ENCODE assay signal across 17 cellular contexts in genomic region chr6:78231002-78231401, GRCh38.
A peak's percentile ranks its signal among the peaks of the same experiment; 100 is the strongest.
DNase-seq lines count a peak whose midpoint lies in the region; ATAC-seq and TF ChIP-seq lines count a peak whose summit lies in the region.
"Had no signal": no experiment of that assay in that cellular context is flagged by ENCODE, and none has a peak within 500 bp of the region (broad histone marks: within the 10 kb centered on the region; RNA-seq: fewer than 3 reads in every experiment).

No MANE protein-coding gene starts in this region.

- 0 out of 2 replicates have a peak overlapping the region, but pooled peaks have one; percentile 2 for H3K4me2 ChIP-seq in BLaER1
- H3K4me2 ChIP-seq in HCT116 (ENCODE audit: low read length), result peak overlapping the region; percentile 35; the same call in 1 of the 2 replicates
- H3K4me2 ChIP-seq in mammary epithelial cell (ENCODE audit: insufficient read depth, low read depth, low read length), result no peak overlapping the region
- H3K4me2 ChIP-seq: GM23338 had no signal

- no peaks in the 10 kb centered on the region for H3K27me3 Mint-ChIP-seq in osteocyte (ENCODE audit: unreplicated experiment)
- H3K27me3 Mint-ChIP-seq: CD4-positive, CD25-positive, alpha-beta regulatory T cell had no signal

- H3K9me2 ChIP-seq in HCT116 (ENCODE audit: insufficient read depth), result no peaks in the 10 kb centered on the region

- H4K20me1 ChIP-seq in BLaER1 (no peaks in the 10 kb centered on the region), HCT116 (ENCODE audit: insufficient read depth) (no peaks in the 10 kb centered on the region), mammary epithelial cell (ENCODE audit: insufficient read depth, low read length) (no peaks in the 10 kb centered on the region)
- H4K20me1 ChIP-seq: BLaER1 treated with 17β-estradiol and CSF1 and Interleukin-3, amounts not matched to agents 10 nM and 100 nM had no signal

- TF ChIP-seq RAD21 in HCT116 (IDR thresholded peaks at IDR 0.05; ENCODE audit: low read depth), result no peak

- no peak overlapping the region for H3K27ac ChIP-seq in BLaER1
- H3K27ac ChIP-seq in HCT116 (ENCODE audit: low read depth, low read length), result no peak overlapping the region
- no peak overlapping the region for H3K27ac ChIP-seq in mammary epithelial cell (ENCODE audit: insufficient read depth, low read depth, low read length)
- H3K27ac ChIP-seq: BLaER1 treated with 17β-estradiol and CSF1 and Interleukin-3, amounts not matched to agents 10 nM and 100 nM had no signal

- H3K9me3 ChIP-seq in BLaER1 (no peaks in the 10 kb centered on the region), HCT116 (ENCODE audit: control insufficient read depth in 1 of 2, insufficient read depth in 1 of 2, low read depth in 1 of 2, low read length in 2 of 2) (no peaks in the 10 kb centered on the region), mammary epithelial cell (replicated peaks; ENCODE audit: insufficient read depth, low read length) (no peaks in the 10 kb centered on the region)

- no peaks in the 10 kb centered on the region for H3K36me3 ChIP-seq in BLaER1
- H3K36me3 ChIP-seq in HCT116 (ENCODE audit: control insufficient read depth in 1 of 2, insufficient read depth in 2 of 2, low read length in 2 of 2), result no peaks in the 10 kb centered on the region
- no peaks in the 10 kb centered on the region for H3K36me3 ChIP-seq in mammary epithelial cell (ENCODE audit: insufficient read depth, low read length)
- H3K36me3 ChIP-seq: BLaER1 treated with 17β-estradiol and CSF1 and Interleukin-3, amounts not matched to agents 10 nM and 100 nM had no signal

- in situ Hi-C loops in mammary epithelial cell (cut with MboI; ENCODE audit: low sequenced_read_pairs in 2 of 2), result no loop called here

- H3K27ac Mint-ChIP-seq in osteocyte (ENCODE audit: unreplicated experiment), result peak overlapping the region; percentile 14
- H3K27ac Mint-ChIP-seq: CD4-positive, CD25-positive, alpha-beta regulatory T cell; GM23338; H9; HFFc6 had no signal

- DNase-seq in HCT116 (ENCODE audit: low read depth, low spot score) (no peak), mammary epithelial cell (no peak), osteocyte (ENCODE audit: extremely low spot score, unreplicated experiment) (no peak), NCI-H2171 (lab: John Stamatoyannopoulos, UW) (no peak)
- DNase-seq: 8988T; AML-193; Calu3; CD4-positive, CD25-positive, alpha-beta regulatory T cell; DMS 273 treated with DMSO at 0.1 percent for 48 hours; H9; HFFc6 had no signal

- H3K27me3 ChIP-seq in BLaER1 (no peaks in the 10 kb centered on the region), HCT116 (ENCODE audit: insufficient read depth, low read length) (no peaks in the 10 kb centered on the region), mammary epithelial cell (ENCODE audit: insufficient read depth, low read length) (no peaks in the 10 kb centered on the region)
- H3K27me3 ChIP-seq: BLaER1 treated with 17β-estradiol and CSF1 and Interleukin-3, amounts not matched to agents 10 nM and 100 nM had no signal

- POLR2A ChIA-PET in HCT116 (lab: Charles Lee), result no interaction called here

- intact Hi-C loops in HCT116 (cut with micrococcal nuclease) (no loop called here), mammary epithelial cell (cut with micrococcal nuclease) (no loop called here)

- no peak overlapping the region for H2AFZ ChIP-seq in HCT116 (ENCODE audit: low read depth, low read length, poor library complexity, severe bottlenecking)
- H2AFZ ChIP-seq in mammary epithelial cell (ENCODE audit: low read depth, low read length), result peak overlapping the region; percentile 5

- H3K4me3 ChIP-seq in BLaER1 (no peak overlapping the region), HCT116 (replicated peaks in 1 of 2; ENCODE audit: low read depth in 1 of 2, low read length in 2 of 2) (no peak overlapping the region), mammary epithelial cell (replicated peaks in 1 of 3; ENCODE audit: insufficient read depth in 1 of 3, low read depth in 2 of 3, low read length in 3 of 3) (no peak overlapping the region)
- H3K4me3 ChIP-seq: BLaER1 treated with 17β-estradiol and CSF1 and Interleukin-3, amounts not matched to agents 10 nM and 100 nM; GM12878; GM23338 had no signal

- H3K4me1 ChIP-seq in BLaER1 (peaks cover 6% of the 10 kb centered on the region; the same call in 1 of the 2 replicates), HCT116 (ENCODE audit: control insufficient read depth in 1 of 2, insufficient read depth in 2 of 2, low read length in 2 of 2) (peaks cover 0 to 14% of the 10 kb centered on the region in 2 experiments; a peak in 3 of 4 replicates), mammary epithelial cell (ENCODE audit: insufficient read depth, low read length) (peaks cover 3% of the 10 kb centered on the region)

- 58% methylated on average over 3 of the region's 3 CpGs for WGBS in mammary epithelial cell (ENCODE audit: low coverage, missing lambda C conversion rate)

- no peak for TF ChIP-seq POLR2A in HCT116 (IDR thresholded peaks at IDR 0.05; ENCODE audit: borderline replicate concordance, extremely low read depth, insufficient read depth, insufficient read length)

- peak; percentile 14; the same call in 1 of the 2 replicates for ATAC-seq in HCT116
- ATAC-seq in HG02642 (IDR thresholded peaks at IDR 0.05; ENCODE audit: poor library complexity, unreplicated experiment), result no peak
- ATAC-seq in HG02938 (IDR thresholded peaks at IDR 0.05; ENCODE audit: unreplicated experiment), result no peak
- ATAC-seq: GM12878, GM23338 had no signal

- no peak for TF ChIP-seq CTCF in HCT116 (IDR thresholded peaks at IDR 0.05 in 2 of 3, conservative IDR thresholded peaks at IDR 0.05 in 1 of 3; ENCODE audit: borderline replicate concordance in 1 of 3, insufficient read depth in 1 of 3, low read depth in 2 of 3, low read length in 2 of 3)
- no peak for TF ChIP-seq CTCF in mammary epithelial cell (conservative IDR thresholded peaks at IDR 0.05 in 1 of 2, IDR thresholded peaks at IDR 0.05 in 1 of 2; ENCODE audit: extremely low read depth in 1 of 2, insufficient read depth in 1 of 2, low read depth in 1 of 2, low read length in 2 of 2)
- no peak for TF ChIP-seq CTCF in osteocyte (IDR thresholded peaks at IDR 0.05)

- H3K9me3 Mint-ChIP-seq in osteocyte (ENCODE audit: unreplicated experiment), result peaks cover 9% of the 10 kb centered on the region

- no peak overlapping the region for H3K4me3 Mint-ChIP-seq in osteocyte (ENCODE audit: unreplicated experiment)
- H3K4me3 Mint-ChIP-seq: CD4-positive, CD25-positive, alpha-beta regulatory T cell; GM23338; H9; HFFc6 had no signal

- H3K9ac ChIP-seq in BLaER1 (no peak overlapping the region), HCT116 (ENCODE audit: low read length) (no peak overlapping the region), mammary epithelial cell (ENCODE audit: insufficient read depth, low read length) (no peak overlapping the region)
- H3K9ac ChIP-seq: BLaER1 treated with 17β-estradiol and CSF1 and Interleukin-3, amounts not matched to agents 10 nM and 100 nM had no signal

- dilution Hi-C loops in mammary epithelial cell (cut with HindIII; ENCODE audit: low sequenced_read_pairs), result no loop called here

- CTCF ChIA-PET in HCT116 (lab: Charles Lee) (no interaction called here), mammary epithelial cell (lab: Charles Lee; ENCODE audit: low non-redundant PET) (no interaction called here)

- H3K79me2 ChIP-seq in HCT116 (ENCODE audit: insufficient read depth, low read length) (no peaks in the 10 kb centered on the region), mammary epithelial cell (ENCODE audit: insufficient read depth, low read length) (no peaks in the 10 kb centered on the region)

- no peaks in the 10 kb centered on the region for H3K36me3 Mint-ChIP-seq in osteocyte (ENCODE audit: unreplicated experiment)
- H3K36me3 Mint-ChIP-seq: CD4-positive, CD25-positive, alpha-beta regulatory T cell had no signal

- no TSS peak for BruUV-seq in HCT116 (replicated peaks; lab: Mats Ljungman, UMichigan)
- BruUV-seq in mammary epithelial cell (replicated peaks; lab: Mats Ljungman, UMichigan), result no TSS peak

- peaks cover 16% of the 10 kb centered on the region for H3K4me1 Mint-ChIP-seq in osteocyte (ENCODE audit: unreplicated experiment)
- H3K4me1 Mint-ChIP-seq: CD4-positive, CD25-positive, alpha-beta regulatory T cell; GM23338; H9 had no signal

- RAD21 ChIA-PET in HCT116 (lab: Charles Lee; ENCODE audit: low non-redundant PET in 1 of 2, low total read pairs in 2 of 2, uncharacterized antibody in 2 of 2, unreplicated experiment in 2 of 2), result no interaction called here

TF ChIP-seq in HCT116, 20 proteins besides CTCF, POLR2A, EP300 and RAD21:
- TF ChIP-seq MAX (IDR thresholded peaks at IDR 0.05), result no peak
- no peak for TF ChIP-seq SIN3A (IDR thresholded peaks at IDR 0.05; ENCODE audit: low read depth)
- no peak for TF ChIP-seq CBX3 (IDR thresholded peaks at IDR 0.05; ENCODE audit: low read depth)
- TF ChIP-seq ELF1 (IDR thresholded peaks at IDR 0.05; ENCODE audit: borderline replicate concordance, low read depth), result no peak
- TF ChIP-seq EZH2phosphoT487 (IDR thresholded peaks at IDR 0.05; ENCODE audit: borderline replicate concordance), result no peak
- no peak for TF ChIP-seq EGR1 (IDR thresholded peaks at IDR 0.05; ENCODE audit: low read depth)
- no peak for TF ChIP-seq SRF (IDR thresholded peaks at IDR 0.05; ENCODE audit: low read depth)
- no peak for TF ChIP-seq TCF7L2 (IDR thresholded peaks at IDR 0.05; ENCODE audit: borderline replicate concordance, extremely low read depth, insufficient read depth, insufficient read length)
- TF ChIP-seq CEBPB (IDR thresholded peaks at IDR 0.05; ENCODE audit: low read depth), result no peak
- TF ChIP-seq ATF3 (IDR thresholded peaks at IDR 0.05), result no peak
